ENCODE assay signal across 11 cellular contexts in the genomic region with DNA sequence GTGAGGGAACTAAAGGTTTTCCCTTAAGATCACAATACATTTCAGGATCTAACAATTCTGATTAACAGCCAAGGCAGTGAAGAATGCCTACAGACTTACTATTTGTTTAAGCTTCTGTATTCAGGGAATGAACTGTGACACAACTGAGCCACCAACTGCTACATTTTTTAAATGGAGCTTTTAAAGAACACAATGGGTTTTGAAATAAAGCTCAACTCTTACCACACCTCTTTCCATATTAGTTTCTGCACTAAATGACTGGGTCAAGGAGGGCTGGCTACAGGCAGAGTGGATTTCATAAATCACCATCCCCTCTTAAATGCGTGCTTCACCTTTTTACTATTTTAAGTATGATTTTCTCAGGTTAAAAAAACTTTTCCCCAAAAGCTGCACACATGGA.
DNase-seq lines count a peak whose midpoint lies in the region; ATAC-seq and TF ChIP-seq lines count a peak whose summit lies in the region.
"Had no signal": no experiment of that assay in that cellular context is flagged by ENCODE, and none has a peak within 500 bp of the region (broad histone marks: within the 10 kb centered on the region; RNA-seq: fewer than 3 reads in every experiment).

No MANE protein-coding gene starts in this region.

- H3K4me3 ChIP-seq in HUES6 (ENCODE audit: low read depth, low read length) (peak overlapping the region; percentile 51; the same call in 1 of the 2 replicates), astrocyte of the spinal cord (ENCODE audit: low read depth, low read length) (peak overlapping the region; percentile 23), left lung (peak overlapping the region; percentile 20 to 32)

- H3K36me3 ChIP-seq in HUES6 (ENCODE audit: control insufficient read depth, insufficient read depth, low read length): no peaks in the 10 kb centered on the region
- no peaks in the 10 kb centered on the region for H3K36me3 ChIP-seq in left lung

- TF ChIP-seq CTCF in astrocyte of the spinal cord (IDR thresholded peaks at IDR 0.05; ENCODE audit: low read depth, low read length): no peak
- TF ChIP-seq CTCF in left lung (IDR thresholded peaks at IDR 0.05): no peak

- H3K27ac ChIP-seq in HUES6 (ENCODE audit: low read depth, low read length): no peak overlapping the region
- peak overlapping the region; percentile 79 to 82 for H3K27ac ChIP-seq in left lung

- H3K4me1 ChIP-seq in HUES6 (ENCODE audit: control insufficient read depth, insufficient read depth, low read length) (peaks cover 27% of the 10 kb centered on the region), left lung (peaks cover 0 to 33% of the 10 kb centered on the region in 2 donors)

- no peaks in the 10 kb centered on the region for H3K27me3 ChIP-seq in HUES6 (ENCODE audit: control insufficient read depth, insufficient read depth, low read length)
- no peaks in the 10 kb centered on the region for H3K27me3 ChIP-seq in left lung

- in situ Hi-C loops in astrocyte of the spinal cord (cut with HindIII; ENCODE audit: low sequenced_read_pairs): no loop called here

- intact Hi-C loops in left lung (cut with DNase I) (no loop called here), Right ventricle myocardium inferior (cut with DNase I) (no loop called here)

- H3K9ac ChIP-seq in HUES6 (ENCODE audit: low read length): peak overlapping the region; percentile 71

- ATAC-seq in left lung: peak; percentile 53
- no peak for ATAC-seq in GM21717 (IDR thresholded peaks at IDR 0.05; ENCODE audit: unreplicated experiment)
- ATAC-seq in Right ventricle myocardium inferior: no peak

- H3K9me3 ChIP-seq in HUES6 (ENCODE audit: control insufficient read depth, insufficient read depth, low read depth, low read length) (no peaks in the 10 kb centered on the region), left lung (no peaks in the 10 kb centered on the region)

- DNase-seq in AG20443 (ENCODE audit: low spot score) (peak; percentile 14), astrocyte of the spinal cord (ENCODE audit: low read depth, low spot score) (no peak), left lung (no peak), COLO829 (ENCODE audit: low spot score) (no peak), Right ventricle myocardium inferior (ENCODE audit: missing footprints) (no peak)
- no peak for DNase-seq in stimulated activated naive CD4-positive, alpha-beta T cell treated with Interleukin-2 at 50 U/mL for 16 hours (lab: John Stamatoyannopoulos, UW)
- DNase-seq: activated B cell treated with CpG ODN at 0.5 μM for 24 hours; CD4-positive, alpha-beta T cell; NCI-H524 treated with DMSO at 0.1 percent for 48 hours had no signal
